In the genomic region with DNA sequence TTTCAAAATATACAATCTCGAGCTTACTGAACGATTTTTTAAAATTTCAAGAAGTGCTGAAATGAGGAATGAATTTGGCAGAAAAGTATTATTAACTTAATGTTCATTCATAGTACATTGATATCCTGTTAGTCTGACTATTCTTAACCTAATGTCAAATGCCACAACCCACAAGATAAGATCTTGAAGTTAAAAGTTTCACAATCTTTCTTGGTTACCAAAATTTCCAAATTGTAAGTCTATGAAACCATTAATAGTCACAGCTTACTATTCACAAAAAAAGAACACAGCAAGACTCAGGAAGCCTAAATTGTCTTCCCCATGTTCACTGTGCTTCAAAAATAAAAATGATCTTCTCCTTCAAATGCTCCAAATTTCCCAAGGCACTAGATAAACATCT, we compare ENCODE assay signal across 15 cellular contexts.
DNase-seq lines count a peak whose midpoint lies in the region; ATAC-seq and TF ChIP-seq lines count a peak whose summit lies in the region.
"Had no signal": no experiment of that assay in that cellular context is flagged by ENCODE, and none has a peak within 500 bp of the region (broad histone marks: within the 10 kb centered on the region; RNA-seq: fewer than 3 reads in every experiment).

No MANE protein-coding gene starts in this region.

- CTCF ChIA-PET in MCF 10A (lab: Yijun Ruan, JAX), result interaction anchor here (0.6 to 2.3 kb wide), 2 partner anchors 11 to 603 kb away, joined by 3 to 15 read pairs; no protein-coding TSS in a partner anchor

- H3K4me1 ChIP-seq in breast epithelium (no peaks in the 10 kb centered on the region), SJSA1 (replicated peaks) (peaks cover 18% of the 10 kb centered on the region)

- H3K36me3 Mint-ChIP-seq in MCF 10A (ENCODE audit: insufficient read depth, unreplicated experiment), result peaks cover 12% of the 10 kb centered on the region
- H3K36me3 Mint-ChIP-seq in central memory CD8-positive, alpha-beta T cell (ENCODE audit: insufficient read depth), result peaks cover 4% of the 10 kb centered on the region

- H3K4me3 ChIP-seq in breast epithelium, result no peak overlapping the region
- no peak overlapping the region for H3K4me3 ChIP-seq in SJSA1

- DNase-seq in MCF 10A (ENCODE audit: unreplicated experiment) (no peak), breast epithelium (ENCODE audit: low spot score in 2 of 2) (no peak), SJSA1 (ENCODE audit: low read depth in 1 of 2, low spot score in 2 of 2) (no peak), iPS-NIHi11 (ENCODE audit: low spot score) (no peak), glomerular visceral epithelial cell (ENCODE audit: extremely low spot score) (no peak)
- no peak for DNase-seq in central memory CD8-positive, alpha-beta T cell (ENCODE audit: low spot score in 2 of 2)
- DNase-seq: activated gamma-delta T cell; head of caudate nucleus; left cardiac atrium; NCI-H2029 treated with DMSO at 0.1 percent for 48 hours; stimulated activated CD4-positive, alpha-beta T cell treated with anti-CD3 and anti-CD28 coated beads, Interleukin-2, amount 100 ng/mL, for 48 hours; stimulated activated naive CD4-positive, alpha-beta T cell had no signal

- TF ChIP-seq POLR2A in breast epithelium (IDR thresholded peaks at IDR 0.05), result no peak

- peaks cover 22% of the 10 kb centered on the region for H3K4me1 Mint-ChIP-seq in MCF 10A (ENCODE audit: insufficient read depth, unreplicated experiment)
- H3K4me1 Mint-ChIP-seq in central memory CD8-positive, alpha-beta T cell, result peaks cover 16% of the 10 kb centered on the region
- H3K4me1 Mint-ChIP-seq: WTC11 had no signal

- no peak for TF ChIP-seq CTCF in MCF 10A (IDR thresholded peaks at IDR 0.05; ENCODE audit: unreplicated experiment)
- no peak for TF ChIP-seq CTCF in breast epithelium (IDR thresholded peaks at IDR 0.05)

- BruUV-seq in MCF 10A (replicated peaks; lab: Mats Ljungman, UMichigan), result no TSS peak

- no peaks in the 10 kb centered on the region for H3K9me3 Mint-ChIP-seq in MCF 10A (ENCODE audit: unreplicated experiment)
- H3K9me3 Mint-ChIP-seq in central memory CD8-positive, alpha-beta T cell, result no peaks in the 10 kb centered on the region
- H3K9me3 Mint-ChIP-seq: WTC11 had no signal

- H3K27me3 ChIP-seq in breast epithelium (no peaks in the 10 kb centered on the region), SJSA1 (replicated peaks) (no peaks in the 10 kb centered on the region)

- no peaks in the 10 kb centered on the region for H3K9me3 ChIP-seq in breast epithelium
- H3K9me3 ChIP-seq in SJSA1 (replicated peaks), result no peaks in the 10 kb centered on the region

- H3K27ac ChIP-seq in breast epithelium (no peak overlapping the region), SJSA1 (peak overlapping the region; percentile 87)

- no peaks in the 10 kb centered on the region for H3K27me3 Mint-ChIP-seq in MCF 10A (ENCODE audit: insufficient read depth, unreplicated experiment)
- H3K27me3 Mint-ChIP-seq in central memory CD8-positive, alpha-beta T cell, result no peaks in the 10 kb centered on the region

- intact Hi-C loops in MCF 10A (cut with micrococcal nuclease) (no loop called here), breast epithelium (cut with DNase I; ENCODE audit: low total_unique reads) (no loop called here)

- H3K36me3 ChIP-seq in breast epithelium (no peaks in the 10 kb centered on the region), SJSA1 (no peaks in the 10 kb centered on the region)

- POLR2A ChIA-PET in MCF 10A (lab: Yijun Ruan, JAX), result no interaction called here

- H3K4me3 Mint-ChIP-seq in MCF 10A (ENCODE audit: unreplicated experiment), result no peak overlapping the region
- H3K4me3 Mint-ChIP-seq in central memory CD8-positive, alpha-beta T cell, result no peak overlapping the region
- H3K4me3 Mint-ChIP-seq: WTC11 had no signal

- H3K27ac Mint-ChIP-seq in MCF 10A (ENCODE audit: low read depth, unreplicated experiment), result peak overlapping the region; percentile 95
- peak overlapping the region; percentile 60 for H3K27ac Mint-ChIP-seq in central memory CD8-positive, alpha-beta T cell (ENCODE audit: low read depth)
- H3K27ac Mint-ChIP-seq: WTC11 had no signal

- peak; percentile 38 for ATAC-seq in central memory CD8-positive, alpha-beta T cell (replicated peaks; ENCODE audit: extremely low read depth, poor library complexity, severe bottlenecking)
- ATAC-seq in GM18873 (IDR thresholded peaks at IDR 0.05; ENCODE audit: low FRiP score, unreplicated experiment), result no peak
- no peak for ATAC-seq in GM19397 (IDR thresholded peaks at IDR 0.05; ENCODE audit: unreplicated experiment)
- ATAC-seq: left cardiac atrium, WTC11 had no signal
